ENCODE assay signal across 25 cellular contexts in genomic region chr3:115915061-115915460, GRCh38.
DNase-seq lines count a peak whose midpoint lies in the region; ATAC-seq and TF ChIP-seq lines count a peak whose summit lies in the region.
"Had no signal": no experiment of that assay in that cellular context is flagged by ENCODE, and none has a peak within 500 bp of the region (broad histone marks: within the 10 kb centered on the region; RNA-seq: fewer than 3 reads in every experiment).

No MANE protein-coding gene starts in this region.

- no CpG with 5 or more reads among the region's 1 CpG for WGBS in IMR-90 (ENCODE audit: extremely low coverage in 2 of 2, insufficient read length in 1 of 2), 2 experiments
- WGBS in mesenchymal stem cell = 100% methylated on average over 1 of the region's 1 CpG
- 79 to 89% (median 84%) methylated on average over 1 of the region's 1 CpG for WGBS in adrenal gland, 4 donors

- H3K27me3 ChIP-seq in IMR-90 (ENCODE audit: control insufficient read depth, insufficient read depth, low read length) (no peaks in the 10 kb centered on the region), mesenchymal stem cell (ENCODE audit: control insufficient read depth in 1 of 2, insufficient read depth in 1 of 2, low read length in 2 of 2) (no peaks in the 10 kb centered on the region), adrenal gland (no peaks in the 10 kb centered on the region)
- H3K27me3 ChIP-seq: BE2C, BLaER1 had no signal

- H2AK9ac ChIP-seq in IMR-90 (replicated peaks; ENCODE audit: low read depth, low read length, poor library complexity) = no peak overlapping the region

- H3K23ac ChIP-seq in IMR-90 (ENCODE audit: low read depth, low read length) = no peak overlapping the region
- H3K23ac ChIP-seq in mesenchymal stem cell (ENCODE audit: low read length in 2 of 2) = no peak overlapping the region

- TF ChIP-seq POLR2A in IMR-90 (IDR thresholded peaks at IDR 0.05; ENCODE audit: low read depth, low read length) = no peak
- TF ChIP-seq POLR2A in adrenal gland (IDR thresholded peaks at IDR 0.05) = no peak

- H2AFZ ChIP-seq in IMR-90 (replicated peaks; ENCODE audit: low read length, poor library complexity) = no peak overlapping the region
- H2AFZ ChIP-seq in mesenchymal stem cell (ENCODE audit: low read depth, low read length) = no peak overlapping the region

- H3K9ac ChIP-seq in IMR-90 (ENCODE audit: low read depth, low read length) (no peak overlapping the region), mesenchymal stem cell (ENCODE audit: low read length) (no peak overlapping the region)
- H3K9ac ChIP-seq: BLaER1 had no signal

- in situ Hi-C loops in IMR-90 (cut with MboI; ENCODE audit: low sequenced_read_pairs) = no loop called here

- no peak overlapping the region for H2AK5ac ChIP-seq in IMR-90 (ENCODE audit: low read depth, low read length)
- peak overlapping the region; percentile 36 for H2AK5ac ChIP-seq in mesenchymal stem cell (ENCODE audit: low read length, severe bottlenecking)

- H3K4me1 ChIP-seq in IMR-90 (ENCODE audit: control insufficient read depth, insufficient read depth, low read length) = no peaks in the 10 kb centered on the region; the same call in 1 of the 2 replicates
- peaks cover 3% of the 10 kb centered on the region for H3K4me1 ChIP-seq in mesenchymal stem cell (ENCODE audit: control insufficient read depth, insufficient read depth, low read depth, low read length)
- no peaks in the 10 kb centered on the region for H3K4me1 ChIP-seq in adrenal gland (replicated peaks in 1 of 2)
- H3K4me1 ChIP-seq: A549 had no signal

- no peak overlapping the region for H4K8ac ChIP-seq in IMR-90 (ENCODE audit: low read depth in 2 of 2, low read length in 2 of 2)
- H4K8ac ChIP-seq in mesenchymal stem cell (ENCODE audit: low read length) = no peak overlapping the region

- no peak overlapping the region for H3K4ac ChIP-seq in IMR-90 (ENCODE audit: low read depth, low read length)
- no peak overlapping the region for H3K4ac ChIP-seq in mesenchymal stem cell (ENCODE audit: low read depth in 1 of 2, low read length in 2 of 2)

- dilution Hi-C loops in IMR-90 (cut with HindIII; ENCODE audit: low sequenced_read_pairs, unreplicated experiment) = no loop called here

- H2BK120ac ChIP-seq in IMR-90 (ENCODE audit: low read depth, low read length) = no peak overlapping the region
- H2BK120ac ChIP-seq in mesenchymal stem cell (ENCODE audit: low read depth, low read length) = no peak overlapping the region

- peak; percentile 8 for DNase-seq in AG20443 (ENCODE audit: low spot score)
- no peak for DNase-seq in IMR-90
- peak; percentile 5 for DNase-seq in epithelial cell of esophagus (ENCODE audit: low read depth)
- DNase-seq in mesenchymal stem cell = no peak
- no peak for DNase-seq in HuH-7 (ENCODE audit: low spot score)
- no peak for DNase-seq in activated CD8-positive, alpha-beta memory T cell treated with anti-CD3 and anti-CD28 coated beads, Interleukin-2, amount 50 U/mL, for 4 hours
- no peak for DNase-seq in adrenal gland
- DNase-seq: BE2C; C1 segment of cervical spinal cord; CD4-positive, alpha-beta memory T cell; CD4-positive, CD25-positive, alpha-beta regulatory T cell; CD8-positive, alpha-beta memory T cell; COR-L47; DMS 273 treated with DMSO at 0.1 percent for 48 hours; DMS153; DMS53; DMS79; DND-41; EL; GDM1 had no signal

- no peak overlapping the region for H3K18ac ChIP-seq in IMR-90 (ENCODE audit: low read depth, low read length)
- H3K18ac ChIP-seq in mesenchymal stem cell (ENCODE audit: low read depth in 1 of 2, low read length in 2 of 2) = no peak overlapping the region

- no peak overlapping the region for H4K5ac ChIP-seq in IMR-90 (ENCODE audit: low read depth, low read length)

- H3K36me3 ChIP-seq in IMR-90 (ENCODE audit: control insufficient read depth, insufficient read depth, low read length) = no peaks in the 10 kb centered on the region
- no peaks in the 10 kb centered on the region for H3K36me3 ChIP-seq in mesenchymal stem cell (ENCODE audit: control insufficient read depth in 1 of 2, insufficient read depth in 2 of 2, low read depth in 1 of 2, low read length in 2 of 2)
- H3K36me3 ChIP-seq in adrenal gland (replicated peaks in 1 of 2) = no peaks in the 10 kb centered on the region
- H3K36me3 ChIP-seq: BE2C, BLaER1 had no signal

- POLR2A ChIA-PET in IMR-90 (lab: Charles Lee; ENCODE audit: unreplicated experiment) = no interaction called here

- BruUV-seq in IMR-90 (replicated peaks; lab: Mats Ljungman, UMichigan) = no TSS peak

- ATAC-seq in IMR-90 (ENCODE audit: low read depth) (no peak), GM21529 (IDR thresholded peaks at IDR 0.05; ENCODE audit: unreplicated experiment) (no peak)
- ATAC-seq: A549, GM12878 had no signal

- CTCF ChIA-PET in IMR-90 (lab: Yijun Ruan, JAX) = no interaction called here

- H2BK5ac ChIP-seq in IMR-90 (ENCODE audit: low read depth, low read length, poor library complexity, severe bottlenecking) (no peak overlapping the region), mesenchymal stem cell (ENCODE audit: low read depth, low read length, poor library complexity, severe bottlenecking) (no peak overlapping the region)

- no peak overlapping the region for H2BK12ac ChIP-seq in mesenchymal stem cell (ENCODE audit: low read length in 2 of 2)

- intact Hi-C loops in IMR-90 (cut with micrococcal nuclease) (no loop called here), adrenal gland (cut with DNase I) (no loop called here)

- H3K4me3 ChIP-seq in IMR-90 (ENCODE audit: insufficient read depth, low read depth, low read length) (no peak overlapping the region), epithelial cell of esophagus (ENCODE audit: low read length) (no peak overlapping the region), mesenchymal stem cell (ENCODE audit: insufficient read depth in 1 of 2, low read depth in 1 of 2, low read length in 2 of 2) (no peak overlapping the region), adrenal gland (no peak overlapping the region)
- H3K4me3 ChIP-seq: A549, BLaER1, GM12878 had no signal

- H4K20me1 ChIP-seq in IMR-90 (ENCODE audit: insufficient read depth, low read length) = no peaks in the 10 kb centered on the region
- H4K20me1 ChIP-seq: BLaER1 had no signal

- H4K91ac ChIP-seq in IMR-90 (ENCODE audit: insufficient read depth, low read depth, low read length) = no peak overlapping the region
- no peak overlapping the region for H4K91ac ChIP-seq in mesenchymal stem cell (ENCODE audit: low read length)

- H3K9me3 ChIP-seq in IMR-90 (ENCODE audit: control insufficient read depth, insufficient read depth, low read length) = no peaks in the 10 kb centered on the region
- no peaks in the 10 kb centered on the region for H3K9me3 ChIP-seq in mesenchymal stem cell (ENCODE audit: control insufficient read depth, low read length)
- H3K9me3 ChIP-seq in adrenal gland (replicated peaks in 1 of 3) = no peaks in the 10 kb centered on the region
- H3K9me3 ChIP-seq: A549, BE2C, BLaER1 had no signal

- no peak overlapping the region for H3K14ac ChIP-seq in IMR-90 (replicated peaks; ENCODE audit: low read depth, low read length)
- no peak overlapping the region for H3K14ac ChIP-seq in mesenchymal stem cell (ENCODE audit: low read length in 2 of 2)

- no peak overlapping the region for H3K56ac ChIP-seq in IMR-90 (ENCODE audit: extremely low read depth, insufficient read depth, low read length)

- no peak overlapping the region for H2BK15ac ChIP-seq in IMR-90 (ENCODE audit: low read depth, low read length)
- no peak overlapping the region for H2BK15ac ChIP-seq in mesenchymal stem cell (ENCODE audit: low read depth, poor library complexity, severe bottlenecking)

- H3K79me1 ChIP-seq in IMR-90 (ENCODE audit: low read depth in 1 of 2, low read length in 2 of 2) (no peaks in the 10 kb centered on the region), mesenchymal stem cell (replicated peaks; ENCODE audit: low read length, poor library complexity, severe bottlenecking) (peaks cover 6% of the 10 kb centered on the region)

- no peak overlapping the region for H2BK20ac ChIP-seq in IMR-90 (ENCODE audit: low read depth, low read length)

- H3K9me1 ChIP-seq in IMR-90 (ENCODE audit: insufficient read depth, low read length) = no peaks in the 10 kb centered on the region

- no peak for TF ChIP-seq CTCF in IMR-90 (conservative IDR thresholded peaks at IDR 0.05; ENCODE audit: low read depth, low read length)
- TF ChIP-seq CTCF in epithelial cell of esophagus (IDR thresholded peaks at IDR 0.05; ENCODE audit: insufficient read depth, low read depth, low read length, missing control alignments) = no peak
- no peak for TF ChIP-seq CTCF in adrenal gland (IDR thresholded peaks at IDR 0.05)

- H3K27ac ChIP-seq in IMR-90 (ENCODE audit: insufficient read depth, low read length) (no peak overlapping the region), mesenchymal stem cell (ENCODE audit: low read length, poor library complexity, severe bottlenecking) (no peak overlapping the region), adrenal gland (no peak overlapping the region)
- H3K27ac ChIP-seq: 22Rv1, A549, BLaER1 had no signal

- no peak overlapping the region for H3K4me2 ChIP-seq in IMR-90 (ENCODE audit: low read depth, low read length)
- H3K4me2 ChIP-seq in mesenchymal stem cell (ENCODE audit: low read length, poor library complexity, severe bottlenecking) = no peak overlapping the region
- H3K4me2 ChIP-seq: A549, BLaER1 had no signal

- no peak for TF ChIP-seq RAD21 in IMR-90 (IDR thresholded peaks at IDR 0.05; ENCODE audit: low read length)

TF ChIP-seq in IMR-90, 13 proteins besides CTCF, POLR2A, EP300 and RAD21 (continues in another document):
- TF ChIP-seq USF2 (IDR thresholded peaks at IDR 0.05; ENCODE audit: low read depth, low read length) (no peak), CEBPB (IDR thresholded peaks at IDR 0.05; ENCODE audit: low read depth, low read length) (peak; percentile 58; the same call in 1 of the 2 replicates), RFX5 (IDR thresholded peaks at IDR 0.05; ENCODE audit: low read depth, low read length) (no peak), ELK1 (IDR thresholded peaks at IDR 0.05; ENCODE audit: borderline replicate concordance, low read depth, low read length) (no peak), MAFK (IDR thresholded peaks at IDR 0.05; ENCODE audit: low read depth, low read length) (no peak)

Comparison
In these comparisons a context has a peak if more than half of its experiments do, and no peak if none do; other contexts are left out.
1. DNase-seq: peak in AG20443 (single experiment) and epithelial cell of esophagus (single experiment); none in IMR-90 (single experiment), mesenchymal stem cell (single experiment), HuH-7 (single experiment), activated CD8-positive, alpha-beta memory T cell treated with anti-CD3 and anti-CD28 coated beads, Interleukin-2, amount 50 U/mL, for 4 hours (single experiment) and adrenal gland (0 of 7).